In genomic region chr1:1462318-1462966, GRCh38 we compare ENCODE assay signal across 9 cellular contexts. TPM values are rescaled to one million over a fixed set of nuclear protein-coding genes. Genes with fewer than 3 reads are reported as not detected.
DNase-seq lines count a peak whose midpoint lies in the region; ATAC-seq and TF ChIP-seq lines count a peak whose summit lies in the region.
"Had no signal": no experiment of that assay in that cellular context is flagged by ENCODE, and none has a peak within 500 bp of the region (broad histone marks: within the 10 kb centered on the region; RNA-seq: fewer than 3 reads in every experiment).

No MANE protein-coding gene starts in this region.

- H3K4me1 ChIP-seq in BE2C, result peaks cover 4% of the 10 kb centered on the region
- H3K4me1 ChIP-seq in H9 (ENCODE audit: insufficient read depth, low read length), result no peaks in the 10 kb centered on the region

- H3K9me3 ChIP-seq in BE2C (peaks cover 3% of the 10 kb centered on the region; the same call in 1 of the 2 replicates), H9 (ENCODE audit: control insufficient read depth, low read depth, low read length) (no peaks in the 10 kb centered on the region)

- peak overlapping the region; percentile 32 for H3K4me3 ChIP-seq in BE2C (ENCODE audit: low read depth, low read length)

- H3K4me3 Mint-ChIP-seq in immature natural killer cell (peak overlapping the region; percentile 33 to 63 (median 44)), HFFc6 (no peak overlapping the region), H9 (no peak overlapping the region)

- H3K4ac ChIP-seq in H9 (ENCODE audit: low read depth, low read length), result no peak overlapping the region

- no peak overlapping the region for H2BK20ac ChIP-seq in H9 (ENCODE audit: low read depth, low read length, poor library complexity, severe bottlenecking)

- peaks cover 0 to 4% (median 0%) of the 10 kb centered on the region in 3 donors for H3K27me3 Mint-ChIP-seq in immature natural killer cell (ENCODE audit: low read depth in 3 of 3)
- H3K27me3 Mint-ChIP-seq in HFFc6 (ENCODE audit: insufficient read depth), result 0 out of 2 replicates have a peak, but pooled peaks cover 2% of the 10 kb centered on the region
- no peaks in the 10 kb centered on the region for H3K27me3 Mint-ChIP-seq in H9 (ENCODE audit: low read depth)

- no peak overlapping the region for H4K8ac ChIP-seq in H9 (replicated peaks; ENCODE audit: insufficient read length, low read depth, low read length)

- H3K23ac ChIP-seq in H9 (ENCODE audit: insufficient read length, low read depth, low read length), result no peak overlapping the region

- no peaks in the 10 kb centered on the region for H3K79me2 ChIP-seq in H9 (ENCODE audit: insufficient read depth, low read length)

- H2BK120ac ChIP-seq in H9 (ENCODE audit: low read depth, low read length, poor library complexity, severe bottlenecking), result no peak overlapping the region

- H3K36me3 Mint-ChIP-seq in immature natural killer cell, result no peaks in the 10 kb centered on the region
- H3K36me3 Mint-ChIP-seq in HFFc6 (ENCODE audit: low read depth), result peaks cover 3% of the 10 kb centered on the region; the same call in 1 of the 2 replicates
- H3K36me3 Mint-ChIP-seq in H9 (ENCODE audit: insufficient read depth in 1 of 3, low read depth in 3 of 3), result no peaks in the 10 kb centered on the region; a peak in 1 of 7 replicates

- no peak overlapping the region for H2BK5ac ChIP-seq in H9 (ENCODE audit: insufficient read length, low read length)

- H3K23me2 ChIP-seq in H9 (ENCODE audit: insufficient read length, low read depth, low read length, poor library complexity, severe bottlenecking), result no peaks in the 10 kb centered on the region

- H3K27me3 ChIP-seq in BE2C, result no peaks in the 10 kb centered on the region
- no peaks in the 10 kb centered on the region for H3K27me3 ChIP-seq in H9 (ENCODE audit: insufficient read depth, low read length)

- H2AK5ac ChIP-seq in H9 (ENCODE audit: insufficient read length, low read length), result no peak overlapping the region

- H4K5ac ChIP-seq in H9 (ENCODE audit: insufficient read length, low read depth, low read length), result no peak overlapping the region

- H3T11ph ChIP-seq in H9 (ENCODE audit: low read length), result no peak overlapping the region

- H3K27ac Mint-ChIP-seq in immature natural killer cell, result peak overlapping the region in 1 of 6 donors; percentile 40
- H3K27ac Mint-ChIP-seq in HFFc6, result no peak overlapping the region
- no peak overlapping the region for H3K27ac Mint-ChIP-seq in H9

- TF ChIP-seq CTCF in BE2C (IDR thresholded peaks at IDR 0.05; ENCODE audit: low read depth, low read length) (no peak), GM20000 (IDR thresholded peaks at IDR 0.05; ENCODE audit: extremely low read depth, missing control alignments) (no peak), HFFc6 (IDR thresholded peaks at IDR 0.05) (no peak), H9 (conservative IDR thresholded peaks at IDR 0.05) (no peak)

- no peaks in the 10 kb centered on the region for H3K4me1 Mint-ChIP-seq in immature natural killer cell
- H3K4me1 Mint-ChIP-seq in HFFc6 (ENCODE audit: low read depth), result no peaks in the 10 kb centered on the region
- no peaks in the 10 kb centered on the region for H3K4me1 Mint-ChIP-seq in H9

- no peak overlapping the region for H3K18ac ChIP-seq in H9 (ENCODE audit: insufficient read length, low read depth, low read length)

- H4K91ac ChIP-seq in H9 (ENCODE audit: insufficient read length, low read depth, low read length), result no peak overlapping the region

- no peak overlapping the region for H3K9ac ChIP-seq in H9 (ENCODE audit: extremely low read depth, insufficient read length, low read length)

- no peak overlapping the region for H2AFZ ChIP-seq in H9 (ENCODE audit: low read length)

- H3K9me3 Mint-ChIP-seq in immature natural killer cell (no peaks in the 10 kb centered on the region), HFFc6 (peaks cover 3% of the 10 kb centered on the region; the same call in 1 of the 2 replicates), H9 (no peaks in the 10 kb centered on the region)

- no peaks in the 10 kb centered on the region for H3K36me3 ChIP-seq in BE2C

- no peak overlapping the region for H3K4me2 ChIP-seq in H9 (ENCODE audit: insufficient read depth, insufficient read length, low read length)

- ATAC-seq in HG02884 (IDR thresholded peaks at IDR 0.05; ENCODE audit: unreplicated experiment), result no peak

- DNase-seq in BE2C (peak; percentile 74), GM20000 (ENCODE audit: low spot score) (peak; percentile 49), SW480 (ENCODE audit: low spot score) (peak; percentile 41), immature natural killer cell (peak in 1 of 3 donors; percentile 34), HFFc6 (no peak), H9 (no peak)
- no peak for DNase-seq in stimulated activated CD8-positive, alpha-beta memory T cell treated with anti-CD3 and anti-CD28 coated beads, Interleukin-4, amount 100 ng/mL, for 48 hours
- DNase-seq: NCI-H1092 treated with DMSO at 0.1 percent for 48 hours had no signal

- H3K27ac ChIP-seq in H9 (ENCODE audit: insufficient read length, low read depth, low read length), result no peak overlapping the region

- WGBS in H9 (ENCODE audit: extremely low coverage, insufficient read length, low lambda C conversion rate), result no CpG with 5 or more reads among the region's 26 CpGs

- H3K79me1 ChIP-seq in H9 (ENCODE audit: insufficient read depth, low read depth, low read length, poor library complexity, severe bottlenecking), result no peaks in the 10 kb centered on the region

- H3K56ac ChIP-seq in H9 (ENCODE audit: insufficient read length, low read depth, low read length), result no peak overlapping the region

- H2BK12ac ChIP-seq in H9 (ENCODE audit: insufficient read length, low read depth, low read length), result no peak overlapping the region

- no peak overlapping the region for H2BK15ac ChIP-seq in H9 (ENCODE audit: low read depth, low read length)

- H4K20me1 ChIP-seq in H9 (ENCODE audit: control insufficient read depth, insufficient read depth, insufficient read length), result no peaks in the 10 kb centered on the region

- no peak overlapping the region for H3K14ac ChIP-seq in H9 (ENCODE audit: insufficient read depth, low read length)

RNA-seq across cellular contexts. Expression of gene ATAD3B, which starts 9.1 kb away (rescaled TPM):
- polyA plus RNA-seq in BE2C (2012; ENCODE audit: insufficient read depth, insufficient read length, low read depth), result 129 TPM
- 1 to 10 TPM in 2 of 3 donors, under 1 TPM in 1; 0.39 to 5.0 (median 2.5) TPM for polyA plus RNA-seq in immature natural killer cell
- total RNA-seq in HFFc6 (2021; fragmentation: NEBNext Ultra II Directional; extraction: Animal tissue kit (Norgen Biotek cat#: 25700)), result 10 to 100 TPM; 21.0 to 24.8 (median 23.0) TPM
- total RNA-seq in H9 (2021), result 76.8 and 78.6 TPM in 2 replicates

RNA-seq across cellular contexts. Expression of gene ATAD3C, which starts 13.0 kb away (rescaled TPM):
- 20.1 TPM for polyA plus RNA-seq in BE2C (2012; ENCODE audit: insufficient read depth, insufficient read length, low read depth)
- polyA plus RNA-seq in immature natural killer cell, result 1 to 10 TPM; 1.5 to 4.0 (median 3.1) TPM
- total RNA-seq in HFFc6 (2021; fragmentation: NEBNext Ultra II Directional; extraction: Animal tissue kit (Norgen Biotek cat#: 25700)), result under 1 TPM in 1 of 6 experiments, not detected in 5; 0.09 TPM
- 7.5 and 7.7 TPM in 2 replicates for total RNA-seq in H9 (2021)

RNA-seq across cellular contexts. Expression of gene VWA1, which starts 27.0 kb away (rescaled TPM):
- polyA plus RNA-seq in BE2C (2012; ENCODE audit: insufficient read depth, insufficient read length, low read depth), result 33.2 TPM
- not detected for polyA plus RNA-seq in immature natural killer cell
- under 1 TPM in 5 of 6 experiments, not detected in 1; 0.12 to 0.33 (median 0.24) TPM for total RNA-seq in HFFc6 (2021; fragmentation: NEBNext Ultra II Directional; extraction: Animal tissue kit (Norgen Biotek cat#: 25700))
- total RNA-seq in H9 (2021), result 55.6 and 57.1 TPM in 2 replicates

RNA-seq across cellular contexts. Expression of gene ANKRD65, which starts 41.4 kb away (rescaled TPM):
- polyA plus RNA-seq in BE2C (2012; ENCODE audit: insufficient read depth, insufficient read length, low read depth), result 0.36 TPM
- polyA plus RNA-seq in immature natural killer cell, result not detected
- under 1 TPM in 2 of 6 experiments, not detected in 4; 0.14 TPM for total RNA-seq in HFFc6 (2021; fragmentation: NEBNext Ultra II Directional; extraction: Animal tissue kit (Norgen Biotek cat#: 25700))
- total RNA-seq in H9 (2021), result 3.1 and 3.2 TPM in 2 replicates

RNA-seq across cellular contexts. Expression of gene ATAD3A, which starts 49.5 kb away (rescaled TPM):
- polyA plus RNA-seq in BE2C (2012; ENCODE audit: insufficient read depth, insufficient read length, low read depth), result 88.1 TPM
- polyA plus RNA-seq in immature natural killer cell, result 10 to 100 TPM in 1 of 3 donors, 1 to 10 TPM in 2; 6.4 to 14.5 (median 7.3) TPM
- total RNA-seq in HFFc6 (2021; fragmentation: NEBNext Ultra II Directional; extraction: Animal tissue kit (Norgen Biotek cat#: 25700)), result 10 to 100 TPM; 48.7 to 61.5 (median 54.0) TPM
- 55.8 and 59.4 TPM in 2 replicates for total RNA-seq in H9 (2021)

Comparison
In these comparisons a context has a peak if more than half of its experiments do, and no peak if none do; other contexts are left out.
1. DNase-seq: peak in BE2C (single experiment), GM20000 (single experiment) and SW480 (single experiment); none in HFFc6 (single experiment), H9 (single experiment) and stimulated activated CD8-positive, alpha-beta memory T cell treated with anti-CD3 and anti-CD28 coated beads, Interleukin-4, amount 100 ng/mL, for 48 hours (single experiment).
2. H3K4me3 Mint-ChIP-seq: peak in immature natural killer cell (5 of 5); none in HFFc6 (single experiment) and H9 (0 of 2).
3. RNA of gene VWA1, which starts 27.0 kb away (total RNA-seq): 55.6 to 57.1 TPM in H9; 0.12 to 0.33 TPM in HFFc6; every median in the first group is over 10 times any median in the second.